ENCODE assay signal across 8 cellular contexts in the genomic region with DNA sequence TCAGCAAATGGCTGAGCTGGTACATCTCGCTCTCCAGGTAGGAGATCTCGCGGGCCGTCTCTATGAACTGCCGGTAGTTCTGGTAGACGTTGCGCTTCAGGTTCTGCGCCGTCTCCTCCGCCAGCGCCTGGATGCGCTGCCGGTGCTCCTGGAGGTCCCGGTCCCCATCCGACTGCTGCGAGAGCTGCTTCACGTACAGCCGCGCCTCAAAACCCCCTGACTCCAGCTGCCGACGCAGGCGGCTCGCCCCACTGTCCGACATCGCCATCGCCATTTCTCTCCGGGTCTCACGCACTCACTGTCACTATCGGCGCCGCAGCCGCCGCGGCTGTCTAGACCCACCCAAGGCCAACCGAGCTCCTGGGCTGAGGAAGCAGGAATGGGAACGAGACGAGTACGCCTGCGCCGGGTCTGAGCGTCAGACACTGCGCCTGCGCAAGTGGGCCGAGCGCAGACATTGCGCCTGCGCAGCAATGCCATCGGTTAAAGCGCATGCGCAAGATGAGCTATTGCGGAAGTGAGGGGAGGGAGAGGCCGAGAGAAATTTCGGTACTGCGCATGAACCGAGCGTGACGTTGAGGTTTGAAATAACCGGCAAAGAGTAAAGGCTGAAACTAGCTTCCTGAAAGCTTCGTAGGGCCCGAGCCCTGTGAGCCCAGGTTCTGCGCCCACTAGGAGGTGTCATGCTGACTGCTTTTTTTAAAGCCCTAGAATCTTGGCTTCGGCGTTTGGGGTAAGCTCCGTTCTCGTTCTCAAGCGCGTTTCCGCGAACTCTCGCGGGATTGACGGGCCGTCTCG. TPM values are rescaled to one million over a fixed set of nuclear protein-coding genes. Genes with fewer than 3 reads are reported as not detected.
A peak's percentile ranks its signal among the peaks of the same experiment; 100 is the strongest.
DNase-seq lines count a peak whose midpoint lies in the region; ATAC-seq lines count a peak whose summit lies in the region.

A gene with protein sequence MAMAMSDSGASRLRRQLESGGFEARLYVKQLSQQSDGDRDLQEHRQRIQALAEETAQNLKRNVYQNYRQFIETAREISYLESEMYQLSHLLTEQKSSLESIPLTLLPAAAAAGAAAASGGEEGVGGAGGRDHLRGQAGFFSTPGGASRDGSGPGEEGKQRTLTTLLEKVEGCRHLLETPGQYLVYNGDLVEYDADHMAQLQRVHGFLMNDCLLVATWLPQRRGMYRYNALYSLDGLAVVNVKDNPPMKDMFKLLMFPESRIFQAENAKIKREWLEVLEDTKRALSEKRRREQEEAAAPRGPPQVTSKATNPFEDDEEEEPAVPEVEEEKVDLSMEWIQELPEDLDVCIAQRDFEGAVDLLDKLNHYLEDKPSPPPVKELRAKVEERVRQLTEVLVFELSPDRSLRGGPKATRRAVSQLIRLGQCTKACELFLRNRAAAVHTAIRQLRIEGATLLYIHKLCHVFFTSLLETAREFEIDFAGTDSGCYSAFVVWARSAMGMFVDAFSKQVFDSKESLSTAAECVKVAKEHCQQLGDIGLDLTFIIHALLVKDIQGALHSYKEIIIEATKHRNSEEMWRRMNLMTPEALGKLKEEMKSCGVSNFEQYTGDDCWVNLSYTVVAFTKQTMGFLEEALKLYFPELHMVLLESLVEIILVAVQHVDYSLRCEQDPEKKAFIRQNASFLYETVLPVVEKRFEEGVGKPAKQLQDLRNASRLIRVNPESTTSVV (minus strand): TSS at position 381 of the 798 bp plus-strand sequence. CDS start 107 bp downstream, at position 274.

- H3K27me3 ChIP-seq in GM23248 (replicated peaks; ENCODE audit: insufficient read depth), result no peaks in the 10 kb centered on the region

- ATAC-seq in naive B cell (ENCODE audit: low read depth in 2 of 2), result peak; percentile 77
- ATAC-seq in stimulated activated memory B cell treated with anti-CD40 and anti-IgM and Interleukin-4, amounts not matched to agents 10 μg/mL and 1 μg/mL and 100 μg/mL, for 72 hours, result peak; percentile 94

- 1% methylated on average over 58 to 74 of the region's 74 CpGs for WGBS in GM23248 (ENCODE audit: low coverage in 1 of 2, low lambda C conversion rate in 2 of 2, missing lambda C conversion rate in 2 of 2), 2 experiments

- peak within 1 kb of the TSS; percentile 98 for H3K4me3 Mint-ChIP-seq in activated T-helper 1 cell treated with anti-CD3 and anti-CD28 coated beads, Interleukin-12 subunit alpha, Interleukin-12 subunit beta, Interleukin-2, Interleukin-4 antibody, amounts not matched to agents 30 ng/mL and 10 ng/mL and 1 ng/mL, durations not matched to agents 14 hours and 24 hours and 36 hours
- H3K4me3 Mint-ChIP-seq in naive B cell, result peak within 1 kb of the TSS; percentile 90 to 100 (median 99)
- peak within 1 kb of the TSS; percentile 91 for H3K4me3 Mint-ChIP-seq in stimulated activated memory B cell treated with anti-CD40 and anti-IgM and Interleukin-4, amounts not matched to agents 10 μg/mL and 1 μg/mL and 100 μg/mL, for 72 hours

- H3K27ac ChIP-seq in GM23248, result peak within 1 kb of the TSS; percentile 98

- in situ Hi-C loops in GM23248 (cut with MboI), result no loop called here

- no peaks in the 10 kb centered on the region for H3K9me2 ChIP-seq in GM23248 (ENCODE audit: insufficient read depth)

- DNase-seq in Daoy (ENCODE audit: low read depth), result peak; percentile 99
- DNase-seq in GM23248, result peak; percentile 98
- peak; percentile 96 to 97 for DNase-seq in Kasumi-1 (lab: John Stamatoyannopoulos, UW)
- DNase-seq in RPMI7951 (ENCODE audit: low read depth), result peak; percentile 92
- peak; percentile 99 for DNase-seq in activated T-helper 1 cell treated with anti-CD3 and anti-CD28 coated beads, Interleukin-12 subunit alpha, Interleukin-12 subunit beta, Interleukin-2, Interleukin-4 antibody, amounts not matched to agents 30 ng/mL and 10 ng/mL and 1 ng/mL, durations not matched to agents 14 hours and 24 hours and 36 hours (ENCODE audit: low spot score)
- DNase-seq in fibroblast of gingiva (ENCODE audit: low read depth), result peak; percentile 94
- DNase-seq in naive B cell, result peak; percentile 99

- peak within 1 kb of the TSS; percentile 97 for H3K4me2 ChIP-seq in GM23248 (ENCODE audit: unreplicated experiment)

- H3K27ac Mint-ChIP-seq in activated T-helper 1 cell treated with anti-CD3 and anti-CD28 coated beads, Interleukin-12 subunit alpha, Interleukin-12 subunit beta, Interleukin-2, Interleukin-4 antibody, amounts not matched to agents 30 ng/mL and 10 ng/mL and 1 ng/mL, durations not matched to agents 14 hours and 24 hours and 36 hours, result peak within 1 kb of the TSS; percentile 100
- peak within 1 kb of the TSS; percentile 99 to 100 (median 100) for H3K27ac Mint-ChIP-seq in naive B cell
- H3K27ac Mint-ChIP-seq in stimulated activated memory B cell treated with anti-CD40 and anti-IgM and Interleukin-4, amounts not matched to agents 10 μg/mL and 1 μg/mL and 100 μg/mL, for 72 hours, result peak within 1 kb of the TSS; percentile 92

- H3K9me3 Mint-ChIP-seq in activated T-helper 1 cell treated with anti-CD3 and anti-CD28 coated beads, Interleukin-12 subunit alpha, Interleukin-12 subunit beta, Interleukin-2, Interleukin-4 antibody, amounts not matched to agents 30 ng/mL and 10 ng/mL and 1 ng/mL, durations not matched to agents 14 hours and 24 hours and 36 hours, result no peaks in the 10 kb centered on the region
- no peaks in the 10 kb centered on the region for H3K9me3 Mint-ChIP-seq in naive B cell
- H3K9me3 Mint-ChIP-seq in stimulated activated memory B cell treated with anti-CD40 and anti-IgM and Interleukin-4, amounts not matched to agents 10 μg/mL and 1 μg/mL and 100 μg/mL, for 72 hours, result no peaks in the 10 kb centered on the region

- H3K4me1 Mint-ChIP-seq in activated T-helper 1 cell treated with anti-CD3 and anti-CD28 coated beads, Interleukin-12 subunit alpha, Interleukin-12 subunit beta, Interleukin-2, Interleukin-4 antibody, amounts not matched to agents 30 ng/mL and 10 ng/mL and 1 ng/mL, durations not matched to agents 14 hours and 24 hours and 36 hours (ENCODE audit: low read depth), result peaks cover 62% of the 10 kb centered on the region
- peaks cover 44 to 74% (median 44%) of the 10 kb centered on the region in 3 donors for H3K4me1 Mint-ChIP-seq in naive B cell
- peaks cover 56% of the 10 kb centered on the region for H3K4me1 Mint-ChIP-seq in stimulated activated memory B cell treated with anti-CD40 and anti-IgM and Interleukin-4, amounts not matched to agents 10 μg/mL and 1 μg/mL and 100 μg/mL, for 72 hours

- no peaks in the 10 kb centered on the region for H3K9me3 ChIP-seq in GM23248 (ENCODE audit: low read depth)

- intact Hi-C loops in activated T-helper 1 cell treated with anti-CD3 and anti-CD28 coated beads, Interleukin-12 subunit alpha, Interleukin-12 subunit beta, Interleukin-2, Interleukin-4 antibody, amounts not matched to agents 30 ng/mL and 10 ng/mL and 1 ng/mL, durations not matched to agents 14 hours and 24 hours and 36 hours (cut with micrococcal nuclease), result loop anchor here (1.0 to 5.0 kb wide), 10 partner anchors 65 to 1710 kb away; a partner anchor contains a TSS

- peaks cover 94% of the 10 kb centered on the region for H3K79me2 ChIP-seq in GM23248 (ENCODE audit: insufficient read depth)

- peak within 1 kb of the TSS; percentile 94 for H3K9ac ChIP-seq in GM23248

- H3K4me3 ChIP-seq in GM23248, result peak within 1 kb of the TSS; percentile 98

- H3K27me3 Mint-ChIP-seq in activated T-helper 1 cell treated with anti-CD3 and anti-CD28 coated beads, Interleukin-12 subunit alpha, Interleukin-12 subunit beta, Interleukin-2, Interleukin-4 antibody, amounts not matched to agents 30 ng/mL and 10 ng/mL and 1 ng/mL, durations not matched to agents 14 hours and 24 hours and 36 hours (ENCODE audit: insufficient read depth), result peaks cover 3% of the 10 kb centered on the region
- H3K27me3 Mint-ChIP-seq in naive B cell, result no peaks in the 10 kb centered on the region
- H3K27me3 Mint-ChIP-seq in stimulated activated memory B cell treated with anti-CD40 and anti-IgM and Interleukin-4, amounts not matched to agents 10 μg/mL and 1 μg/mL and 100 μg/mL, for 72 hours, result no peaks in the 10 kb centered on the region

- peak within 1 kb of the TSS; percentile 94 for H2AFZ ChIP-seq in GM23248

- peaks cover 4% of the 10 kb centered on the region; the same call in 1 of the 2 replicates for H3K36me3 ChIP-seq in GM23248 (ENCODE audit: low read depth)

- peaks cover 45% of the 10 kb centered on the region for H3K4me1 ChIP-seq in GM23248 (ENCODE audit: insufficient read depth)

- H4K20me1 ChIP-seq in GM23248 (ENCODE audit: insufficient read depth), result peaks cover 24% of the 10 kb centered on the region; the same call in 1 of the 2 replicates

- peaks cover 29% of the 10 kb centered on the region for H3K36me3 Mint-ChIP-seq in activated T-helper 1 cell treated with anti-CD3 and anti-CD28 coated beads, Interleukin-12 subunit alpha, Interleukin-12 subunit beta, Interleukin-2, Interleukin-4 antibody, amounts not matched to agents 30 ng/mL and 10 ng/mL and 1 ng/mL, durations not matched to agents 14 hours and 24 hours and 36 hours (ENCODE audit: low read depth)
- peaks cover 5 to 8% of the 10 kb centered on the region in 2 donors for H3K36me3 Mint-ChIP-seq in naive B cell
- H3K36me3 Mint-ChIP-seq in stimulated activated memory B cell treated with anti-CD40 and anti-IgM and Interleukin-4, amounts not matched to agents 10 μg/mL and 1 μg/mL and 100 μg/mL, for 72 hours, result peaks cover 20% of the 10 kb centered on the region

- H3F3A ChIP-seq in GM23248 (ENCODE audit: insufficient read depth), result no peaks in the 10 kb centered on the region

RNA-seq across cellular contexts. Expression of the gene that starts here (rescaled TPM):
- 4.9 and 7.0 TPM in 2 replicates for total RNA-seq in Daoy (2014; rRNA removed; shearing (Covaris generic))
- 12.4 and 14.6 TPM in 2 replicates for total RNA-seq in GM23248 (2014; rRNA removed; shearing (Covaris generic))
- 3.2 and 3.9 TPM in 2 replicates for polyA plus RNA-seq in GM23248 (2016; fragmentation: Nextera tagmentation; extraction: Ambion mirVana)
- total RNA-seq in RPMI7951 (2014; rRNA removed; shearing (Covaris generic)), result 9.8 and 10.3 TPM in 2 replicates
- total RNA-seq in activated T-helper 1 cell treated with anti-CD3 and anti-CD28 coated beads, Interleukin-12 subunit alpha, Interleukin-12 subunit beta, Interleukin-2, Interleukin-4 antibody, amounts not matched to agents 30 ng/mL and 10 ng/mL and 1 ng/mL, durations not matched to agents 14 hours and 24 hours and 36 hours, result 14.4 and 15.6 TPM in 2 replicates
- 1 to 10 TPM; 3.2 to 6.0 (median 4.5) TPM for polyA plus RNA-seq in naive B cell (ENCODE audit: low read depth in 6 of 6)

Comparison
In these comparisons a context has a peak if more than half of its experiments do, and no peak if none do; other contexts are left out.
1. Peak in every context shown above with its lines: DNase-seq, ATAC-seq, H3K4me3 ChIP-seq and H3K27ac ChIP-seq.